8 cellular contexts compared by ENCODE assay signal in the genomic region with DNA sequence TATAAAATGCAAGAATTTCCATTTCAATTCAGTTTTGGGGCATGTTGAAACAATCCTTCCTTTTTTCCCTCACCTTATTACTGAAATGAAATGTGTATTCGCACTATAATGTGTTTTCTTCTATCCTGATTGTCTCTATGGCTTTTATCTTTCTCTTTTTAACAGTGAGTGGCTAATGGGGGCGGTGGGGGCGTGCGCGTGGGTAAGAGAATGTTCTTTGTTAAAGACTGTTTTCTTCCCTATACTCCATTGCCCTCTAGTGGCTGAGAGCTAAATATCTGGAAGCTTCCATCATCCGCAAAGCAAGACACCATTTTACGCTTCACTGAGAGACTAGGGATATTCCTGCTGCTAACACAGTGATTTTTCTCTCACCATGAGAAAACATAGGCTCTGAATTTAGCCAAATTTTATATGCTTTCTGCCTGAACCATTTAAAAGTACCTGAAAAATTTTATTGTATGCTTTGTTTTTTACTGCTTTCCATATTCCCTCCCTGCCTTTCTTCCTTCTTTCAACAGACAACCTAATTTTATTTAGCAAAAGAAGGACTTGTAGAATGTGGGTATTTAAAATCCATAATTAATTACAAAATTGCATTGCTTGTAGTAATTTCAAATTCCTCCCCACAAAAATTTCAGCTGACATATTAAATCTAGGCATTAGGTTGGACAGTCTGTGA.
DNase-seq lines count a peak whose midpoint lies in the region; ATAC-seq and TF ChIP-seq lines count a peak whose summit lies in the region.

No MANE protein-coding gene starts in this region.

- no peaks in the 10 kb centered on the region for H3K36me3 ChIP-seq in sigmoid colon

- TF ChIP-seq EP300 in Ishikawa (IDR thresholded peaks at IDR 0.05; ENCODE audit: borderline replicate concordance) (no peak), sigmoid colon (IDR thresholded peaks at IDR 0.05) (no peak)

- no peak overlapping the region for H3K4me3 ChIP-seq in astrocyte of the spinal cord (ENCODE audit: low read depth, low read length)
- H3K4me3 ChIP-seq in sigmoid colon = no peak overlapping the region

- H3K27ac ChIP-seq in sigmoid colon = no peak overlapping the region

- ATAC-seq in GM21717 (IDR thresholded peaks at IDR 0.05; ENCODE audit: unreplicated experiment) = peak; percentile 92
- no peak for ATAC-seq in GM18519 (IDR thresholded peaks at IDR 0.05; ENCODE audit: low FRiP score, unreplicated experiment)

- DNase-seq in GM04503 (ENCODE audit: low read depth) (peak; percentile 11), OCI-M1 (lab: John Stamatoyannopoulos, UW) (peak; percentile 91), astrocyte of the spinal cord (ENCODE audit: low read depth, low spot score) (peak; percentile 74), hypothalamus (lab: John Stamatoyannopoulos, UW) (peak in 44 of 51 donors; percentile 0 to 92 (median 34)), sigmoid colon (no peak)

- no peaks in the 10 kb centered on the region for H3K4me1 ChIP-seq in sigmoid colon

- H3K9me3 ChIP-seq in sigmoid colon = no peaks in the 10 kb centered on the region

- no peaks in the 10 kb centered on the region for H3K27me3 ChIP-seq in sigmoid colon

- TF ChIP-seq RAD21 in Ishikawa (IDR thresholded peaks at IDR 0.05; ENCODE audit: low read depth) = peak; percentile 95

- TF ChIP-seq CTCF in astrocyte of the spinal cord (IDR thresholded peaks at IDR 0.05; ENCODE audit: low read depth, low read length) (peak; percentile 84), sigmoid colon (IDR thresholded peaks at IDR 0.05) (peak; percentile 63 to 90 (median 80))

- in situ Hi-C loops in astrocyte of the spinal cord (cut with HindIII; ENCODE audit: low sequenced_read_pairs) = no loop called here

- WGBS in sigmoid colon, 2 donors = 5 to 11% methylated on average over 7 of the region's 7 CpGs

- intact Hi-C loops in sigmoid colon (cut with DNase I) = loop anchor here (5.0 to 10.0 kb wide), 2 partner anchors 754 to 937 kb away; partner anchors contain the start of gene GRIA2

- TF ChIP-seq POLR2A in sigmoid colon (IDR thresholded peaks at IDR 0.05) = no peak

TF ChIP-seq in Ishikawa, 13 proteins besides CTCF, POLR2A, EP300 and RAD21:
- peak; percentile 25; the same call in 1 of the 2 replicates for TF ChIP-seq TEAD4 (IDR thresholded peaks at IDR 0.05)
- 0 out of 2 replicates have a peak, but pooled peaks have one; percentile 53 for TF ChIP-seq ZBTB7A (IDR thresholded peaks at IDR 0.05; ENCODE audit: low read depth)
- no peak for TF ChIP-seq CEBPB (IDR thresholded peaks at IDR 0.05)
- TF ChIP-seq MAX (IDR thresholded peaks at IDR 0.05) = no peak
- TF ChIP-seq EGR1 (IDR thresholded peaks at IDR 0.05) = 0 out of 2 replicates have a peak, but pooled peaks have one; percentile 28
- peak; percentile 71 for TF ChIP-seq YY1 (IDR thresholded peaks at IDR 0.05; ENCODE audit: low read depth)
